ENCODE assay signal across 2 cellular contexts in genomic region chr6:42628604-42629003, GRCh38.
TF ChIP-seq lines count a peak whose summit lies in the region.

No MANE protein-coding gene starts in this region.

TF ChIP-seq in A549, 52 proteins besides CTCF, POLR2A, EP300 and RAD21 (continued from another document):
- TF ChIP-seq PHF8 (IDR thresholded peaks at IDR 0.05; ENCODE audit: borderline replicate concordance, low read depth) (no peak), HOXB13 (CRISPR knock-in tag; IDR thresholded peaks at IDR 0.05; ENCODE audit: low read depth) (no peak), POLR2AphosphoS2 (conservative IDR thresholded peaks at IDR 0.05; ENCODE audit: low read length) (no peak), ELK1 (IDR thresholded peaks at IDR 0.05; ENCODE audit: low read depth, low read length) (no peak)

TF ChIP-seq in K562, 482 proteins besides CTCF, POLR2A, EP300 and RAD21:
- TF ChIP-seq MAFF (IDR thresholded peaks at IDR 0.05; ENCODE audit: low read length) (peak; percentile 9; the same call in 1 of the 2 replicates), ZNF316 (IDR thresholded peaks at IDR 0.05) (peak; percentile 92), HOXB6 (CRISPR knock-in tag; IDR thresholded peaks at IDR 0.05; ENCODE audit: borderline replicate concordance) (no peak), C11orf30 (IDR thresholded peaks at IDR 0.05; ENCODE audit: low read depth) (peak; percentile 82), EWSR1 (IDR thresholded peaks at IDR 0.05; ENCODE audit: borderline replicate concordance, low read depth, partially characterized antibody) (no peak), PRDM10 (IDR thresholded peaks at IDR 0.05; ENCODE audit: partially characterized antibody) (no peak), MAFG (tag; conservative IDR thresholded peaks at IDR 0.05) (peak; percentile 43), XRCC5 (IDR thresholded peaks at IDR 0.05; ENCODE audit: low read depth, low read length) (no peak), EGR1 (conservative IDR thresholded peaks at IDR 0.05) (no peak), ZNF696 (CRISPR knock-in tag; conservative IDR thresholded peaks at IDR 0.05) (no peak), ZBTB1 (CRISPR knock-in tag; IDR thresholded peaks at IDR 0.05; ENCODE audit: borderline replicate concordance, low read depth) (no peak), PATZ1 (CRISPR knock-in tag; IDR thresholded peaks at IDR 0.05; ENCODE audit: borderline replicate concordance) (no peak), ZNF134 (CRISPR knock-in tag; conservative IDR thresholded peaks at IDR 0.05) (no peak), ZSCAN32 (CRISPR knock-in tag; IDR thresholded peaks at IDR 0.05) (no peak), RNF2 (IDR thresholded peaks at IDR 0.05) (no peak), TEAD4 (IDR thresholded peaks at IDR 0.05; ENCODE audit: low read length) (no peak), TEAD4 (CRISPR knock-in tag; IDR thresholded peaks at IDR 0.05; ENCODE audit: borderline replicate concordance) (no peak), JUN (IDR thresholded peaks at IDR 0.05; ENCODE audit: borderline replicate concordance, low read depth, low read length) (no peak), JUN (CRISPR knock-in tag; IDR thresholded peaks at IDR 0.05; ENCODE audit: borderline replicate concordance) (no peak), CTBP1 (IDR thresholded peaks at IDR 0.05; ENCODE audit: borderline replicate concordance) (no peak), NEUROD1 (IDR thresholded peaks at IDR 0.05; ENCODE audit: borderline replicate concordance, low read depth, low read length, partially characterized antibody) (no peak), HMG20B (CRISPR knock-in tag; IDR thresholded peaks at IDR 0.05) (no peak), CLOCK (CRISPR knock-in tag; IDR thresholded peaks at IDR 0.05; ENCODE audit: borderline replicate concordance) (no peak), MTA2 (IDR thresholded peaks at IDR 0.05; ENCODE audit: low read depth) (no peak), FOXJ2 (tag; IDR thresholded peaks at IDR 0.05) (no peak), ZBTB12 (CRISPR knock-in tag; IDR thresholded peaks at IDR 0.05) (no peak), BHLHE40 (IDR thresholded peaks at IDR 0.05; ENCODE audit: low read length) (no peak)
